In genomic region chr4:83247415-83248357, GRCh38 we compare ENCODE assay signal across 14 cellular contexts.
"Had no signal": no experiment of that assay in that cellular context is flagged by ENCODE, and none has a peak within 500 bp of the region (broad histone marks: within the 10 kb centered on the region; RNA-seq: fewer than 3 reads in every experiment).

No MANE protein-coding gene starts in this region.

- H3K27me3 ChIP-seq: right atrium auricular region, testis, uterus had no signal

- FAIRE-seq: bronchial epithelial cell, kidney, TTC549 had no signal

- H3K36me3 ChIP-seq: right atrium auricular region, uterus had no signal

- H3K4me1 ChIP-seq: right atrium auricular region, testis, uterus had no signal

- H3K4me3 ChIP-seq: right atrium auricular region, testis, uterus had no signal

- H3K27ac ChIP-seq: right atrium auricular region, testis, uterus had no signal

- ATAC-seq: activated naive CD4-positive, alpha-beta T cell treated with anti-CD3 and anti-CD28 coated beads, Interleukin-2, amount 50 U/mL, for 72 hours; naive thymus-derived CD8-positive, alpha-beta T cell; SK-N-SH treated with all-trans-retinoic acid at 6 μM for 48 hours; T-helper 17 cell had no signal

- H3K9me3 ChIP-seq: right atrium auricular region, testis, uterus had no signal

- DNase-seq: activated B cell treated with CpG ODN at 0.5 μM for 24 hours; activated effector memory CD4-positive, alpha-beta T cell treated with Interleukin-2 at 50 U/mL for 16 hours; activated T-cell treated with anti-CD3 and anti-CD28 coated beads, Interleukin-2, amount 50 U/mL, for 1 hour; kidney; naive thymus-derived CD8-positive, alpha-beta T cell; stimulated activated naive CD4-positive, alpha-beta T cell; T-helper 17 cell; testis; uterus had no signal
